ENCODE assay signal across 24 cellular contexts in genomic region chr9:92990461-92990860, GRCh38. TPM values are rescaled to one million over a fixed set of nuclear protein-coding genes. Genes with fewer than 3 reads are reported as not detected.
DNase-seq lines count a peak whose midpoint lies in the region; ATAC-seq and TF ChIP-seq lines count a peak whose summit lies in the region.
"Had no signal": no experiment of that assay in that cellular context is flagged by ENCODE, and none has a peak within 500 bp of the region (broad histone marks: within the 10 kb centered on the region; RNA-seq: fewer than 3 reads in every experiment).

No MANE protein-coding gene starts in this region.

- CTCF ChIA-PET in T-cell (lab: Charles Lee) = interaction anchor here in 1 of 2 donors (0.9 to 1.3 kb wide), 2 partner anchors 13 to 26 kb away, joined by 3 to 6 read pairs; no protein-coding TSS in a partner anchor

- H3K27ac ChIP-seq in iPS-20b (ENCODE audit: low read length) (peak overlapping the region; percentile 85), endodermal cell (ENCODE audit: low read depth, low read length) (no peak overlapping the region), trophoblast cell (ENCODE audit: low read depth, low read length) (no peak overlapping the region)
- H3K27ac ChIP-seq: dorsolateral prefrontal cortex, heart right ventricle, left lung, neural progenitor cell, vagina had no signal

- H3K4me1 ChIP-seq in iPS-20b (ENCODE audit: insufficient read depth, low read length) (peaks cover 30% of the 10 kb centered on the region; the same call in 1 of the 2 replicates), endodermal cell (ENCODE audit: control insufficient read depth, insufficient read depth, low read length) (no peaks in the 10 kb centered on the region), trophoblast cell (ENCODE audit: control insufficient read depth in 1 of 2, insufficient read depth in 2 of 2, low read length in 2 of 2) (peaks cover 6 to 11% of the 10 kb centered on the region in 2 experiments)

- peaks cover 93% of the 10 kb centered on the region for H3K4me1 Mint-ChIP-seq in stimulated activated naive CD8-positive, alpha-beta T cell treated with anti-CD3 and anti-CD28 coated beads, Interleukin-15, Interleukin-2, amounts not matched to agents 100 ng/mL and 50 ng/mL, for 24 hours (ENCODE audit: low read depth)
- H3K4me1 Mint-ChIP-seq in T-cell (peaks cover 97 to 100% (median 98%) of the 10 kb centered on the region in 3 donors), endodermal cell (peaks cover 2% of the 10 kb centered on the region)

- H2BK5ac ChIP-seq in trophoblast cell (ENCODE audit: low read depth, low read length, poor library complexity) = no peak overlapping the region

- H4K12ac ChIP-seq in trophoblast cell (ENCODE audit: low read depth, low read length) = no peak overlapping the region

- no peak overlapping the region for H4K91ac ChIP-seq in trophoblast cell (ENCODE audit: low read depth, low read length)

- H2AK5ac ChIP-seq in trophoblast cell (ENCODE audit: low read length) = no peak overlapping the region

- H3K36me3 ChIP-seq in iPS-20b (ENCODE audit: insufficient read depth, low read depth, low read length) (no peaks in the 10 kb centered on the region), endodermal cell (ENCODE audit: control insufficient read depth, insufficient read depth, low read length) (no peaks in the 10 kb centered on the region), trophoblast cell (ENCODE audit: control insufficient read depth in 1 of 2, insufficient read depth in 2 of 2, low read length in 2 of 2) (no peaks in the 10 kb centered on the region)
- H3K36me3 ChIP-seq: neural progenitor cell, vagina had no signal

- H3K79me1 ChIP-seq in trophoblast cell (ENCODE audit: low read length) = peaks cover 10% of the 10 kb centered on the region

- no peak overlapping the region for H2BK120ac ChIP-seq in trophoblast cell (ENCODE audit: insufficient read depth, low read length, poor library complexity)

- H3K14ac ChIP-seq in trophoblast cell (ENCODE audit: low read length) = no peak overlapping the region

- peaks cover 80% of the 10 kb centered on the region for H3K36me3 Mint-ChIP-seq in stimulated activated naive CD8-positive, alpha-beta T cell treated with anti-CD3 and anti-CD28 coated beads, Interleukin-15, Interleukin-2, amounts not matched to agents 100 ng/mL and 50 ng/mL, for 24 hours (ENCODE audit: low read depth)
- H3K36me3 Mint-ChIP-seq in T-cell (peaks cover 72% of the 10 kb centered on the region), endodermal cell (ENCODE audit: low read depth) (peaks cover 19% of the 10 kb centered on the region)

- no peak for ATAC-seq in stimulated activated naive CD8-positive, alpha-beta T cell treated with anti-CD3 and anti-CD28 coated beads, Interleukin-15, Interleukin-2, amounts not matched to agents 100 U/mL and 50 U/mL, for 24 hours
- no peak for ATAC-seq in T-cell (replicated peaks in 1 of 4)
- ATAC-seq: heart right ventricle, left lung had no signal

- no peak overlapping the region for H3K23ac ChIP-seq in trophoblast cell (ENCODE audit: low read length)

- no peak overlapping the region for H4K8ac ChIP-seq in trophoblast cell (ENCODE audit: low read depth, low read length)

- POLR2A ChIA-PET in T-cell (lab: Charles Lee) = interaction anchor here in 1 of 2 donors (0.6 to 1.0 kb wide), 3 partner anchors 13 to 1835 kb away, joined by 5 to 15 read pairs (median 11); no protein-coding TSS in a partner anchor

- no peak overlapping the region for H3K18ac ChIP-seq in trophoblast cell (ENCODE audit: low read length)

- H3K27me3 Mint-ChIP-seq in stimulated activated naive CD8-positive, alpha-beta T cell treated with anti-CD3 and anti-CD28 coated beads, Interleukin-15, Interleukin-2, amounts not matched to agents 100 ng/mL and 50 ng/mL, for 24 hours = no peaks in the 10 kb centered on the region
- H3K27me3 Mint-ChIP-seq in T-cell (no peaks in the 10 kb centered on the region), endodermal cell (ENCODE audit: insufficient read depth) (no peaks in the 10 kb centered on the region)

- no peak overlapping the region for H3K4me2 ChIP-seq in trophoblast cell (ENCODE audit: low read length)

- no peak for DNase-seq in stimulated activated naive CD8-positive, alpha-beta T cell treated with anti-CD3 and anti-CD28 coated beads, Interleukin-15, Interleukin-2, amounts not matched to agents 100 U/mL and 50 U/mL, for 24 hours
- no peak for DNase-seq in T-cell
- DNase-seq in SKM-1 treated with dmso at 0.1 percent for 144 hours (lab: John Stamatoyannopoulos, UW; ENCODE audit: unreplicated experiment) = no peak
- DNase-seq in endodermal cell = no peak
- DNase-seq in trophoblast cell = no peak
- DNase-seq: activated CD8-positive, alpha-beta memory T cell treated with anti-CD3 and anti-CD28 coated beads, Interleukin-2, amount 50 U/mL, for 4 hours; activated gamma-delta T cell; aorta; central memory CD4-positive, alpha-beta T cell; dorsolateral prefrontal cortex; HCEC 1CT; heart right ventricle; left lung; midbrain; NCI-H1092 treated with DMSO at 0.1 percent for 48 hours; NCI-H2029 treated with DMSO at 0.1 percent for 48 hours; NCI-H345; NCI-H82; SHP77 had no signal

- H3K9me3 ChIP-seq in iPS-20b (ENCODE audit: insufficient read depth, low read depth, low read length) = peaks cover 19% of the 10 kb centered on the region
- H3K9me3 ChIP-seq in endodermal cell (ENCODE audit: control insufficient read depth, low read length) = peaks cover 47% of the 10 kb centered on the region
- peaks cover 3% of the 10 kb centered on the region for H3K9me3 ChIP-seq in trophoblast cell (ENCODE audit: insufficient read depth, low read depth, low read length)
- H3K9me3 ChIP-seq: left lung, vagina had no signal

- no peak overlapping the region for H3K4me3 Mint-ChIP-seq in stimulated activated naive CD8-positive, alpha-beta T cell treated with anti-CD3 and anti-CD28 coated beads, Interleukin-15, Interleukin-2, amounts not matched to agents 100 ng/mL and 50 ng/mL, for 24 hours
- H3K4me3 Mint-ChIP-seq in T-cell (peak overlapping the region; percentile 8 to 55 (median 25)), endodermal cell (no peak overlapping the region)
- H3K4me3 Mint-ChIP-seq: neural progenitor cell had no signal

- H2BK12ac ChIP-seq in trophoblast cell (ENCODE audit: low read length) = no peak overlapping the region

- H2AFZ ChIP-seq in trophoblast cell (ENCODE audit: insufficient read depth, low read length, poor library complexity) = no peak overlapping the region
- H2AFZ ChIP-seq: neural progenitor cell had no signal

- peaks cover 2% of the 10 kb centered on the region for H3K79me2 ChIP-seq in trophoblast cell (ENCODE audit: control insufficient read depth, insufficient read depth, low read length, poor library complexity)

- H3K27ac Mint-ChIP-seq in stimulated activated naive CD8-positive, alpha-beta T cell treated with anti-CD3 and anti-CD28 coated beads, Interleukin-15, Interleukin-2, amounts not matched to agents 100 ng/mL and 50 ng/mL, for 24 hours = peak overlapping the region; percentile 66
- peak overlapping the region; percentile 83 to 85 for H3K27ac Mint-ChIP-seq in T-cell
- no peak overlapping the region for H3K27ac Mint-ChIP-seq in endodermal cell
- H3K27ac Mint-ChIP-seq: neural progenitor cell had no signal

- no peak overlapping the region for H3K4ac ChIP-seq in trophoblast cell (ENCODE audit: low read depth, low read length)

- H3K9me3 Mint-ChIP-seq in stimulated activated naive CD8-positive, alpha-beta T cell treated with anti-CD3 and anti-CD28 coated beads, Interleukin-15, Interleukin-2, amounts not matched to agents 100 ng/mL and 50 ng/mL, for 24 hours = peaks cover 8% of the 10 kb centered on the region
- H3K9me3 Mint-ChIP-seq in T-cell (peaks cover 0 to 4% (median 0%) of the 10 kb centered on the region in 3 donors), endodermal cell (peaks cover 92% of the 10 kb centered on the region)

- peak overlapping the region; percentile 45; the same call in 1 of the 2 replicates for H3K9ac ChIP-seq in iPS-20b (ENCODE audit: low read depth, low read length)
- H3K9ac ChIP-seq in endodermal cell (ENCODE audit: extremely low read depth, low read length, poor library complexity, severe bottlenecking) = no peak overlapping the region
- no peak overlapping the region for H3K9ac ChIP-seq in trophoblast cell (ENCODE audit: low read length)
- H3K9ac ChIP-seq: neural progenitor cell had no signal

- TF ChIP-seq CTCF in endodermal cell (conservative IDR thresholded peaks at IDR 0.05) = no peak

- H3K4me3 ChIP-seq in iPS-20b (ENCODE audit: low read length) (no peak overlapping the region), endodermal cell (ENCODE audit: low read length) (no peak overlapping the region), trophoblast cell (ENCODE audit: low read depth, low read length) (no peak overlapping the region)
- H3K4me3 ChIP-seq: dorsolateral prefrontal cortex, heart right ventricle, left lung, neural progenitor cell, vagina had no signal

- WGBS in endodermal cell (ENCODE audit: insufficient coverage in 1 of 2, insufficient read length in 1 of 2), 2 experiments = 90 to 92% methylated on average over 2 to 3 of the region's 3 CpGs
- WGBS in trophoblast cell (ENCODE audit: extremely low coverage, insufficient coverage, insufficient read length) = no CpG with 5 or more reads among the region's 3 CpGs

- H3K27me3 ChIP-seq in iPS-20b (ENCODE audit: insufficient read depth, low read length) (no peaks in the 10 kb centered on the region), endodermal cell (ENCODE audit: control insufficient read depth, insufficient read depth, low read length, poor library complexity, severe bottlenecking) (no peaks in the 10 kb centered on the region), trophoblast cell (ENCODE audit: insufficient read depth, low read length) (no peaks in the 10 kb centered on the region)
- H3K27me3 ChIP-seq: dorsolateral prefrontal cortex, heart right ventricle, left lung, neural progenitor cell, vagina had no signal

RNA-seq across cellular contexts. Expression of gene FGD3, which starts 43.1 kb away (rescaled TPM):
- total RNA-seq in T-cell (100 to 1,000 TPM; 188 to 349 (median 293) TPM), endodermal cell (1 to 10 TPM; 1.4 to 1.9 TPM)
- polyA plus RNA-seq in endodermal cell (2013, experiment 1 of 2) = 0.96 TPM
- polyA plus RNA-seq in endodermal cell (2013, experiment 2 of 2) = 0.62 TPM
- polyA plus RNA-seq in trophoblast cell (2013) = 3.2 and 3.7 TPM in 2 replicates
- total RNA-seq: fibroblast of villous mesenchyme had no signal

Comparison
In these comparisons a context has a peak if more than half of its experiments do, and no peak if none do; other contexts are left out.
1. H3K4me3 Mint-ChIP-seq: peak in T-cell (3 of 3); none in stimulated activated naive CD8-positive, alpha-beta T cell treated with anti-CD3 and anti-CD28 coated beads, Interleukin-15, Interleukin-2, amounts not matched to agents 100 ng/mL and 50 ng/mL, for 24 hours (single experiment) and endodermal cell (single experiment).
2. RNA of gene FGD3, which starts 43.1 kb away (total RNA-seq): 188 to 349 TPM in T-cell; 1.4 to 1.9 TPM in endodermal cell; every median in the first group is over 10 times any median in the second.